8 cellular contexts compared by ENCODE assay signal in the genomic region with DNA sequence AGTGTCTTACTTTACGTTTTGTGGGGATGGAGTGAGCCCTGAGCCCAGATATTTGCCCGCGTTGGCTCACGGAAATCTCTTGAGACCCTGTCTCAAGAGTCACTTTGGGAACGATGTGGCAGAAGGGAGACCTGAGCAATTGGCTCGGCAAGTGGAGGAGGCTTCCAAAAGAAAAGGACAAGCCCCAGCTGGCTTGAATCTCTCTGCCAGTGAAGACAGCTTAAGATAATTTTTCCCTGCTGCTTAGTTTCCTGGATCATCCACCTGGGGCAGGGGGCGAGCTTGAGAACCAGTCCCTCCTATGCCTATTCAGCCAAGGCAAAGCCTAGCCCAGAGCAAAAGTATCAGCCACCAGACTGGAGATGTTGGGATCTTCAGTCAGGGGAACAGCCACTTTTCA. TPM values are rescaled to one million over a fixed set of nuclear protein-coding genes. Genes with fewer than 3 reads are reported as not detected.
A peak's percentile ranks its signal among the peaks of the same experiment; 100 is the strongest.
DNase-seq lines count a peak whose midpoint lies in the region; ATAC-seq and TF ChIP-seq lines count a peak whose summit lies in the region.

No MANE protein-coding gene starts in this region.

- H3K27ac ChIP-seq in right cardiac atrium (ENCODE audit: low read length) = peak overlapping the region; percentile 39

- H3K4me3 ChIP-seq in H7 (ENCODE audit: insufficient read depth, low read depth, low read length) = peak overlapping the region; percentile 85
- peak overlapping the region; percentile 81 for H3K4me3 ChIP-seq in right cardiac atrium (ENCODE audit: low read length)
- peak overlapping the region; percentile 90 for H3K4me3 ChIP-seq in skeletal muscle satellite cell (ENCODE audit: low read length)

- H3K27me3 ChIP-seq in H7 (ENCODE audit: control insufficient read depth, insufficient read depth, low read length) (no peaks in the 10 kb centered on the region), right cardiac atrium (ENCODE audit: control insufficient read depth, insufficient read depth) (no peaks in the 10 kb centered on the region), skeletal muscle satellite cell (ENCODE audit: control insufficient read depth, insufficient read depth, low read length) (no peaks in the 10 kb centered on the region)

- H3K9ac ChIP-seq in skeletal muscle satellite cell (ENCODE audit: low read depth, low read length) = peak overlapping the region; percentile 93

- H3K27me3 Mint-ChIP-seq in activated B cell treated with CpG ODN at 0.5 μM for 24 hours = no peaks in the 10 kb centered on the region

- peak overlapping the region; percentile 96 for H3K4me3 Mint-ChIP-seq in activated B cell treated with CpG ODN at 0.5 μM for 24 hours

- H3K4me1 Mint-ChIP-seq in activated B cell treated with CpG ODN at 0.5 μM for 24 hours = peaks cover 16% of the 10 kb centered on the region

- no peak for TF ChIP-seq CTCF in activated B cell treated with CpG ODN at 0.5 μM for 24 hours (IDR thresholded peaks at IDR 0.05)

- POLR2A ChIA-PET in activated B cell treated with CpG ODN at 0.5 μM for 24 hours (lab: Charles Lee) = interaction anchor here (1.3 to 1.8 kb wide), 4 partner anchors 786 to 1657 kb away, joined by 3 to 5 read pairs (median 4); partner anchors contain the start of genes FAM162A, HCLS1 and POLQ

- 4% methylated on average over 7 of the region's 7 CpGs for WGBS in right cardiac atrium

- H3K36me3 Mint-ChIP-seq in activated B cell treated with CpG ODN at 0.5 μM for 24 hours (ENCODE audit: low read depth) = peaks cover 11% of the 10 kb centered on the region

- peak; percentile 3 for DNase-seq in AG08395 (ENCODE audit: low spot score)
- peak; percentile 41 for DNase-seq in H7
- DNase-seq in activated B cell treated with CpG ODN at 0.5 μM for 24 hours = no peak
- peak in 1 of 3 donors; percentile 39 for DNase-seq in right cardiac atrium
- no peak for DNase-seq in hippocampal formation (lab: John Stamatoyannopoulos, UW)
- no peak for DNase-seq in H4 (ENCODE audit: low spot score)

- H3K4me1 ChIP-seq in right cardiac atrium (ENCODE audit: control insufficient read depth, insufficient read depth, low read length) (peaks cover 6% of the 10 kb centered on the region), skeletal muscle satellite cell (ENCODE audit: control insufficient read depth, insufficient read depth, low read length) (peaks cover 8% of the 10 kb centered on the region)

- no peaks in the 10 kb centered on the region for H3K36me3 ChIP-seq in H7 (replicated peaks; ENCODE audit: control insufficient read depth, insufficient read depth, low read length)
- no peaks in the 10 kb centered on the region for H3K36me3 ChIP-seq in skeletal muscle satellite cell (ENCODE audit: insufficient read depth, low read length)

- H3K9me3 ChIP-seq in right cardiac atrium (ENCODE audit: control insufficient read depth, low read length) = no peaks in the 10 kb centered on the region
- H3K9me3 ChIP-seq in skeletal muscle satellite cell (replicated peaks; ENCODE audit: low read length) = no peaks in the 10 kb centered on the region

- CTCF ChIA-PET in activated B cell treated with CpG ODN at 0.5 μM for 24 hours (lab: Charles Lee) = interaction anchor here (0.9 kb wide), 1 partner anchor 79 kb away, joined by 4 read pairs; no protein-coding TSS in a partner anchor

- intact Hi-C loops in activated B cell treated with CpG ODN at 0.5 μM for 24 hours (cut with micrococcal nuclease) (loop anchor here (2.0 to 5.0 kb wide), 7 partner anchors 90 to 1540 kb away; partner anchors contain the start of genes DTX3L, HCLS1, KPNA1 and PARP9), right cardiac atrium (cut with DNase I) (no loop called here)

- ATAC-seq in activated B cell treated with CpG ODN at 0.5 μM for 24 hours (ENCODE audit: low read depth) (no peak), right cardiac atrium (no peak), HG02885 (IDR thresholded peaks at IDR 0.05; ENCODE audit: poor library complexity, unreplicated experiment) (no peak)

- H3K9me3 Mint-ChIP-seq in activated B cell treated with CpG ODN at 0.5 μM for 24 hours = peaks cover 3% of the 10 kb centered on the region

- H3K4me2 ChIP-seq in skeletal muscle satellite cell (ENCODE audit: low read length) = peak overlapping the region; percentile 90

- peak overlapping the region; percentile 97 for H3K27ac Mint-ChIP-seq in activated B cell treated with CpG ODN at 0.5 μM for 24 hours

RNA-seq across cellular contexts. Expression of gene SEC22A, which starts 0.7 kb away (rescaled TPM):
- total RNA-seq in H7 (2014; rRNA removed; shearing (Covaris generic)) = 21.5 and 23.5 TPM in 2 replicates
- total RNA-seq in activated B cell treated with CpG ODN at 0.5 μM for 24 hours = 13.5 and 15.9 TPM in 2 replicates
- total RNA-seq in right cardiac atrium = 10 to 100 TPM; 10.0 to 16.7 (median 11.8) TPM
- polyA plus RNA-seq in right cardiac atrium = 7.0 TPM
- total RNA-seq in skeletal muscle satellite cell (2012; rRNA removed) = 38.4 and 41.1 TPM in 2 replicates
- 58.4 and 66.6 TPM in 2 replicates for total RNA-seq in H4 (2014; rRNA removed; shearing (Covaris generic))

Comparison
In these comparisons a context has a peak if more than half of its experiments do, and no peak if none do; other contexts are left out.
1. DNase-seq: peak in AG08395 (single experiment) and H7 (single experiment); none in activated B cell treated with CpG ODN at 0.5 μM for 24 hours (single experiment), hippocampal formation (0 of 2) and H4 (single experiment).
2. Peak in every context shown above with its lines, with median percentiles within 50 percentile points of each other: H3K4me3 ChIP-seq.